8 cellular contexts compared by ENCODE assay signal in genomic region chr10:26781797-26782196, GRCh38.
DNase-seq lines count a peak whose midpoint lies in the region; ATAC-seq and TF ChIP-seq lines count a peak whose summit lies in the region.

No MANE protein-coding gene starts in this region.

- no peaks in the 10 kb centered on the region for H3K9me3 Mint-ChIP-seq in activated naive CD4-positive, alpha-beta T cell treated with anti-CD3 and anti-CD28 coated beads for 36 hours
- H3K9me3 Mint-ChIP-seq in activated naive CD4-positive, alpha-beta T cell treated with anti-CD3 and anti-CD28 coated beads, Interleukin-2, amount 10 ng/mL, durations not matched to agents 7 days and 5 days: no peaks in the 10 kb centered on the region
- H3K9me3 Mint-ChIP-seq in stimulated activated naive CD8-positive, alpha-beta T cell treated with anti-CD3 and anti-CD28 coated beads, Interleukin-15, amount 100 ng/mL, for 72 hours: no peaks in the 10 kb centered on the region

- H3K36me3 ChIP-seq in thyroid gland: no peaks in the 10 kb centered on the region

- intact Hi-C loops in activated naive CD4-positive, alpha-beta T cell treated with anti-CD3 and anti-CD28 coated beads for 36 hours (cut with micrococcal nuclease): loop anchor here (1.0 to 5.0 kb wide), 6 partner anchors 8 to 319 kb away; partner anchors contain the start of gene ANKRD26
- intact Hi-C loops in dorsolateral prefrontal cortex (cut with DNase I) (no loop called here), thyroid gland (cut with DNase I) (no loop called here)

- no peak overlapping the region for H3K4me3 Mint-ChIP-seq in activated naive CD4-positive, alpha-beta T cell treated with anti-CD3 and anti-CD28 coated beads for 36 hours
- H3K4me3 Mint-ChIP-seq in activated naive CD4-positive, alpha-beta T cell treated with anti-CD3 and anti-CD28 coated beads, Interleukin-2, amount 10 ng/mL, durations not matched to agents 7 days and 5 days: no peak overlapping the region
- H3K4me3 Mint-ChIP-seq in stimulated activated naive CD8-positive, alpha-beta T cell treated with anti-CD3 and anti-CD28 coated beads, Interleukin-15, amount 100 ng/mL, for 72 hours: peak overlapping the region; percentile 48 to 50

- no peaks in the 10 kb centered on the region for H3K9me3 ChIP-seq in thyroid gland

- CTCF ChIA-PET in activated naive CD4-positive, alpha-beta T cell treated with anti-CD3 and anti-CD28 coated beads for 36 hours (lab: Charles Lee): interaction anchor here (1.4 to 1.8 kb wide), 2 partner anchors 17 to 27 kb away, joined by 3 to 4 read pairs; no protein-coding TSS in a partner anchor
- CTCF ChIA-PET in activated naive CD4-positive, alpha-beta T cell treated with anti-CD3 and anti-CD28 coated beads, Interleukin-2, amount 10 ng/mL, durations not matched to agents 7 days and 5 days (lab: Charles Lee): no interaction called here

- peak overlapping the region; percentile 86 for H3K27ac Mint-ChIP-seq in activated naive CD4-positive, alpha-beta T cell treated with anti-CD3 and anti-CD28 coated beads for 36 hours
- H3K27ac Mint-ChIP-seq in activated naive CD4-positive, alpha-beta T cell treated with anti-CD3 and anti-CD28 coated beads, Interleukin-2, amount 10 ng/mL, durations not matched to agents 7 days and 5 days: no peak overlapping the region
- H3K27ac Mint-ChIP-seq in stimulated activated naive CD8-positive, alpha-beta T cell treated with anti-CD3 and anti-CD28 coated beads, Interleukin-15, amount 100 ng/mL, for 72 hours: peak overlapping the region; percentile 13 to 89

- H3K4me3 ChIP-seq in dorsolateral prefrontal cortex: no peak overlapping the region
- H3K4me3 ChIP-seq in thyroid gland (replicated peaks in 1 of 3): no peak overlapping the region

- TF ChIP-seq CTCF in dorsolateral prefrontal cortex (IDR thresholded peaks at IDR 0.05 in 54 of 56, conservative IDR thresholded peaks at IDR 0.05 in 2 of 56; ENCODE audit: low read depth in 1 of 56, partially characterized antibody in 56 of 56) (no peak), thyroid gland (IDR thresholded peaks at IDR 0.05) (no peak)

- peak overlapping the region in 42 of 59 donors; percentile 4 to 79 (median 48) for H3K27ac ChIP-seq in dorsolateral prefrontal cortex
- H3K27ac ChIP-seq in thyroid gland: no peak overlapping the region

- H3K36me3 Mint-ChIP-seq in activated naive CD4-positive, alpha-beta T cell treated with anti-CD3 and anti-CD28 coated beads for 36 hours (ENCODE audit: low read depth): peaks cover 10% of the 10 kb centered on the region
- H3K36me3 Mint-ChIP-seq in activated naive CD4-positive, alpha-beta T cell treated with anti-CD3 and anti-CD28 coated beads, Interleukin-2, amount 10 ng/mL, durations not matched to agents 7 days and 5 days: peaks cover 23% of the 10 kb centered on the region

- no peaks in the 10 kb centered on the region for H3K27me3 Mint-ChIP-seq in activated naive CD4-positive, alpha-beta T cell treated with anti-CD3 and anti-CD28 coated beads for 36 hours (ENCODE audit: low read depth)
- H3K27me3 Mint-ChIP-seq in activated naive CD4-positive, alpha-beta T cell treated with anti-CD3 and anti-CD28 coated beads, Interleukin-2, amount 10 ng/mL, durations not matched to agents 7 days and 5 days: no peaks in the 10 kb centered on the region
- no peaks in the 10 kb centered on the region for H3K27me3 Mint-ChIP-seq in stimulated activated naive CD8-positive, alpha-beta T cell treated with anti-CD3 and anti-CD28 coated beads, Interleukin-15, amount 100 ng/mL, for 72 hours

- peaks cover 84% of the 10 kb centered on the region for H3K4me1 Mint-ChIP-seq in activated naive CD4-positive, alpha-beta T cell treated with anti-CD3 and anti-CD28 coated beads for 36 hours (ENCODE audit: low read depth)
- H3K4me1 Mint-ChIP-seq in activated naive CD4-positive, alpha-beta T cell treated with anti-CD3 and anti-CD28 coated beads, Interleukin-2, amount 10 ng/mL, durations not matched to agents 7 days and 5 days: peaks cover 28% of the 10 kb centered on the region
- H3K4me1 Mint-ChIP-seq in stimulated activated naive CD8-positive, alpha-beta T cell treated with anti-CD3 and anti-CD28 coated beads, Interleukin-15, amount 100 ng/mL, for 72 hours: peaks cover 72% of the 10 kb centered on the region

- no peak for TF ChIP-seq POLR2A in thyroid gland (IDR thresholded peaks at IDR 0.05)

- H3K4me1 ChIP-seq in thyroid gland: peaks cover 20 to 39% of the 10 kb centered on the region in 2 donors

- H3K27me3 ChIP-seq in dorsolateral prefrontal cortex: no peaks in the 10 kb centered on the region
- H3K27me3 ChIP-seq in thyroid gland: no peaks in the 10 kb centered on the region

- peak; percentile 55 for DNase-seq in activated naive CD4-positive, alpha-beta T cell treated with anti-CD3 and anti-CD28 coated beads for 36 hours
- no peak for DNase-seq in activated naive CD4-positive, alpha-beta T cell treated with anti-CD3 and anti-CD28 coated beads, Interleukin-2, amount 10 ng/mL, durations not matched to agents 7 days and 5 days
- DNase-seq in M059J (ENCODE audit: low read depth) (peak; percentile 38), dorsolateral prefrontal cortex (no peak), NCI-H2171 treated with DMSO at 0.1 percent for 48 hours (lab: John Stamatoyannopoulos, UW) (no peak), iPS-NIHi7 (ENCODE audit: extremely low spot score) (no peak), thyroid gland (no peak)
- DNase-seq in stimulated activated naive CD8-positive, alpha-beta T cell treated with anti-CD3 and anti-CD28 coated beads, Interleukin-15, amount 100 ng/mL, for 72 hours: peak in 1 of 2 donors; percentile 27

- WGBS in thyroid gland, 2 donors: 100% methylated on average over 2 of the region's 2 CpGs

- ATAC-seq in stimulated activated naive CD8-positive, alpha-beta T cell treated with anti-CD3 and anti-CD28 coated beads, Interleukin-15, amount 100 ng/mL, for 72 hours: peak; percentile 75

Comparison
In these comparisons a context has a peak if more than half of its experiments do, and no peak if none do; other contexts are left out.
1. DNase-seq: peak in activated naive CD4-positive, alpha-beta T cell treated with anti-CD3 and anti-CD28 coated beads for 36 hours (single experiment) and M059J (single experiment); none in activated naive CD4-positive, alpha-beta T cell treated with anti-CD3 and anti-CD28 coated beads, Interleukin-2, amount 10 ng/mL, durations not matched to agents 7 days and 5 days (single experiment), dorsolateral prefrontal cortex (0 of 10), NCI-H2171 treated with DMSO at 0.1 percent for 48 hours (single experiment), iPS-NIHi7 (single experiment) and thyroid gland (0 of 2).
2. H3K4me3 Mint-ChIP-seq: peak in stimulated activated naive CD8-positive, alpha-beta T cell treated with anti-CD3 and anti-CD28 coated beads, Interleukin-15, amount 100 ng/mL, for 72 hours (2 of 2); none in activated naive CD4-positive, alpha-beta T cell treated with anti-CD3 and anti-CD28 coated beads for 36 hours (single experiment) and activated naive CD4-positive, alpha-beta T cell treated with anti-CD3 and anti-CD28 coated beads, Interleukin-2, amount 10 ng/mL, durations not matched to agents 7 days and 5 days (single experiment).
3. H3K27ac ChIP-seq: peak in dorsolateral prefrontal cortex (42 of 59); none in thyroid gland (0 of 3).